ENCODE assay signal across 10 cellular contexts in the genomic region with DNA sequence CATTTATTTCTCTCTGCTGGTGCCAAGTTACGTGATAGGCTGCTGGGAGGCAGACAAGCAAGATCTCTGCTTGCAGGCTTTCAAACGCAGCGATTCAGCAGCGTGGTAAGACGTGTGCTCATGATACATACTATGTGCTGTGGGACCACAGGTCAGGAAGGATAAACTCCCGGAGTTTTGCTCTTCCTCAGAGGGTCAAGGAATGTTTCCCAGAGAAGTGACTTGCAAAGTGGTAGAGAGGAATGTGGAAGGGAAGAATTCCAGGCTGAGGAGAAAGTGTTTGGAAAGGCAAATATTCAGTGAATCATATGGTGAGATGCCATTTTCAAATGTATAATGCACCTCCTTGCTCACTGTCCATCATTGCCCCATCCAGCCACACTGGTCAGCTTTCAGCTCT. TPM values are rescaled to one million over a fixed set of nuclear protein-coding genes. Genes with fewer than 3 reads are reported as not detected.
A peak's percentile ranks its signal among the peaks of the same experiment; 100 is the strongest.
DNase-seq lines count a peak whose midpoint lies in the region; ATAC-seq, FAIRE-seq and TF ChIP-seq lines count a peak whose summit lies in the region.
"Had no signal": no experiment of that assay in that cellular context is flagged by ENCODE, and none has a peak within 500 bp of the region (broad histone marks: within the 10 kb centered on the region; RNA-seq: fewer than 3 reads in every experiment).

No MANE protein-coding gene starts in this region.

- H3K27ac ChIP-seq in skeletal muscle tissue (ENCODE audit: low read depth, low read length) = no peak overlapping the region
- no peak overlapping the region for H3K27ac ChIP-seq in adrenal gland

- peak overlapping the region; percentile 62 to 89 (median 66) for H3K27ac Mint-ChIP-seq in immature natural killer cell

- DNase-seq in H54 (ENCODE audit: insufficient read length, low spot score) (peak; percentile 3), amniotic epithelial cell (ENCODE audit: low read depth) (peak; percentile 85), immature natural killer cell (no peak), adrenal gland (no peak), lower leg skin (ENCODE audit: low spot score in 2 of 2) (no peak)
- DNase-seq: NCI-H187 had no signal

- H3K4me3 ChIP-seq in skeletal muscle tissue (ENCODE audit: low read length in 3 of 3) = peak overlapping the region; percentile 5 to 14 (median 7)
- H3K4me3 ChIP-seq in adrenal gland = no peak overlapping the region
- H3K4me3 ChIP-seq in lower leg skin (ENCODE audit: low read depth, poor library complexity, severe bottlenecking) = no peak overlapping the region

- no peak for TF ChIP-seq CTCF in adrenal gland (IDR thresholded peaks at IDR 0.05)
- no peak for TF ChIP-seq CTCF in lower leg skin (IDR thresholded peaks at IDR 0.05)

- ATAC-seq in GM18873 (IDR thresholded peaks at IDR 0.05; ENCODE audit: low FRiP score, unreplicated experiment) (no peak), HG03159 (IDR thresholded peaks at IDR 0.05; ENCODE audit: unreplicated experiment) (no peak)

- H3K9me3 ChIP-seq in skeletal muscle tissue (ENCODE audit: control insufficient read depth in 3 of 3, low read length in 3 of 3) = no peaks in the 10 kb centered on the region
- H3K9me3 ChIP-seq in adrenal gland (replicated peaks in 1 of 3) = no peaks in the 10 kb centered on the region

- no peaks in the 10 kb centered on the region for H3K36me3 Mint-ChIP-seq in immature natural killer cell

- H3K36me3 ChIP-seq in skeletal muscle tissue (ENCODE audit: control insufficient read depth in 3 of 3, insufficient read depth in 3 of 3, low read length in 3 of 3) = no peaks in the 10 kb centered on the region
- H3K36me3 ChIP-seq in adrenal gland (replicated peaks in 1 of 2) = no peaks in the 10 kb centered on the region

- H3K27me3 ChIP-seq in skeletal muscle tissue (ENCODE audit: control insufficient read depth in 3 of 3, insufficient read depth in 3 of 3, low read length in 3 of 3) = no peaks in the 10 kb centered on the region
- no peaks in the 10 kb centered on the region for H3K27me3 ChIP-seq in adrenal gland

- intact Hi-C loops in adrenal gland (cut with DNase I) (no loop called here), lower leg skin (cut with DNase I; ENCODE audit: low total_unique reads) (no loop called here)

- peaks cover 0 to 15% (median 0%) of the 10 kb centered on the region in 3 donors for H3K27me3 Mint-ChIP-seq in immature natural killer cell (ENCODE audit: low read depth in 3 of 3)

- H3K4me1 Mint-ChIP-seq in immature natural killer cell = peaks cover 61 to 84% of the 10 kb centered on the region in 2 donors

- no peak overlapping the region for H3K4me3 Mint-ChIP-seq in immature natural killer cell

- 76 to 92% (median 81%) methylated on average over 6 of the region's 6 CpGs for WGBS in adrenal gland, 4 donors
- WGBS in lower leg skin, 2 donors = 51 to 59% methylated on average over 6 of the region's 6 CpGs

- peaks cover 31 to 52% (median 45%) of the 10 kb centered on the region in 3 donors for H3K4me1 ChIP-seq in skeletal muscle tissue (ENCODE audit: control insufficient read depth in 3 of 3, insufficient read depth in 3 of 3, low read length in 3 of 3)
- H3K4me1 ChIP-seq in adrenal gland (replicated peaks in 1 of 2) = peaks cover 18 to 19% of the 10 kb centered on the region in 2 donors

- FAIRE-seq in H54 (lab: Jason Lieb, UNC) = no peak
- FAIRE-seq: endometrium had no signal

- no peaks in the 10 kb centered on the region for H3K9me3 Mint-ChIP-seq in immature natural killer cell

- TF ChIP-seq POLR2A in H54 (IDR thresholded peaks at IDR 0.05; ENCODE audit: low read depth, low read length) = no peak
- no peak for TF ChIP-seq POLR2A in adrenal gland (IDR thresholded peaks at IDR 0.05)
- no peak for TF ChIP-seq POLR2A in lower leg skin (IDR thresholded peaks at IDR 0.05)

- H3K9ac ChIP-seq in skeletal muscle tissue (ENCODE audit: low read depth in 1 of 3, low read length in 3 of 3) = no peak overlapping the region

RNA-seq across cellular contexts. Expression of gene UTRN, which starts 46.5 kb away (rescaled TPM):
- 100 to 1,000 TPM in 1 of 3 donors, 10 to 100 TPM in 2; 40.5 to 261 (median 67.6) TPM for polyA plus RNA-seq in immature natural killer cell
- 149 TPM for total RNA-seq in skeletal muscle tissue
- 100 to 1,000 TPM in 6 of 8 donors, 10 to 100 TPM in 2; 79.6 to 194 (median 125) TPM for total RNA-seq in adrenal gland
- 10 to 100 TPM in 2 of 3 donors, 1 to 10 TPM in 1; 7.6 to 23.0 (median 19.5) TPM for polyA plus RNA-seq in adrenal gland
- total RNA-seq in lower leg skin = 100 to 1,000 TPM in 3 of 4 donors, 10 to 100 TPM in 1; 88.7 to 149 (median 132) TPM

Comparison
In these comparisons a context has a peak if more than half of its experiments do, and no peak if none do; other contexts are left out.
1. DNase-seq: peak in H54 (single experiment) and amniotic epithelial cell (single experiment); none in immature natural killer cell (0 of 3), adrenal gland (0 of 7) and lower leg skin (0 of 2).
2. H3K4me3 ChIP-seq: peak in skeletal muscle tissue (3 of 3); none in adrenal gland (0 of 4) and lower leg skin (single experiment).